8 cellular contexts compared by ENCODE assay signal in the genomic region with DNA sequence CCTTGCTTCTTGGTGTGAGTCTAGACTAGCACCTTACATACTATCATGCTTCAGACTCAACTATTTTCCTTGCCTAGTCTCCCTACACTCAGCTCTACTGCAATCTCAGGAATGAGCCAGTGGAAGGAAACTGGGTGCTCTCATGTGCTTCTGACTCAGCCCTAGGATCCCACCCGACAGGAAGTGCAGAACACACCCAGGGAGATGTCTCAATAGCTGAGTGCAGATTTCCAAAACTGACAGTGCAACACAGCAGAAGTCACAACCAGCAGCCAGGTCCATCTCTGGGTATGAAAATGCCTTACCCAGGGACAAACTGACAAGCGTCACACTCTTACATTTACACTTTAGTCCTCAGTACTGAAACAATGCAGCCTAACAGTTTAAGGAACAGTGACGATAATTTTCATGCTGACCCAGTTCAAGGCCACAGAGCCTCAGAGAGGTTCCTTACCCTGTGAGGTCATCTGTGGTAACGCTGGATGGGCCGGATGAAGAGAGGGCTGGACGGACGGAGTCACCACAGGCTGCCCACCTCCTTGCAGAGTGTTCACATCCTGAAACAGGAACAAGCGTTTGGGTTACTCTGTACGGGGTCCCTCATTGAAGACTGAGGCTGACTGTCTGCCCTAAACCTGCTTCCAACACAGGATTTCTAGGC. TPM values are rescaled to one million over a fixed set of nuclear protein-coding genes. Genes with fewer than 3 reads are reported as not detected.
A peak's percentile ranks its signal among the peaks of the same experiment; 100 is the strongest.
DNase-seq lines count a peak whose midpoint lies in the region; TF ChIP-seq lines count a peak whose summit lies in the region.

No MANE protein-coding gene starts in this region.

- peaks cover 37% of the 10 kb centered on the region for H3K79me2 ChIP-seq in osteoblast (ENCODE audit: insufficient read depth, low read length)

- H3K9me3 ChIP-seq in osteoblast (ENCODE audit: low read depth, low read length): no peaks in the 10 kb centered on the region

- H3K36me3 ChIP-seq in osteoblast (ENCODE audit: insufficient read depth, low read length): peaks cover 51% of the 10 kb centered on the region

- H3K27ac ChIP-seq in RWPE1: peak overlapping the region; percentile 93
- H3K27ac ChIP-seq in osteoblast (ENCODE audit: low read depth, low read length): peak overlapping the region; percentile 95

- no peaks in the 10 kb centered on the region for H3K27me3 ChIP-seq in osteoblast (ENCODE audit: insufficient read depth, low read length)

- peak overlapping the region; percentile 50 for H3K4me3 ChIP-seq in fibroblast of pulmonary artery (replicated peaks; ENCODE audit: low read depth, low read length)
- peak overlapping the region; percentile 66 for H3K4me3 ChIP-seq in osteoblast (ENCODE audit: insufficient read depth, low read length)

- BruUV-seq in Calu3 (replicated peaks; lab: Mats Ljungman, UMichigan): no TSS peak

- H3K36me3 Mint-ChIP-seq in Calu3 (ENCODE audit: insufficient read depth, unreplicated experiment): no peaks in the 10 kb centered on the region

- no peak overlapping the region for H3K27ac Mint-ChIP-seq in Calu3 (ENCODE audit: unreplicated experiment)

- no peaks in the 10 kb centered on the region for H3K27me3 Mint-ChIP-seq in Calu3 (ENCODE audit: unreplicated experiment)

- CTCF ChIA-PET in Calu3 (lab: Charles Lee): no interaction called here
- CTCF ChIA-PET in RWPE1 (lab: Yijun Ruan, JAX): interaction anchor here (0.7 kb wide), 1 partner anchor 19 kb away, joined by 4 read pairs; no protein-coding TSS in a partner anchor

- no peaks in the 10 kb centered on the region for H4K20me1 ChIP-seq in osteoblast (ENCODE audit: insufficient read depth, low read length)

- H3K4me1 Mint-ChIP-seq in Calu3 (ENCODE audit: low read depth, unreplicated experiment): no peaks in the 10 kb centered on the region

- H3K9me3 Mint-ChIP-seq in Calu3 (ENCODE audit: low read depth, unreplicated experiment): no peaks in the 10 kb centered on the region

- peak overlapping the region; percentile 81 for H3K4me2 ChIP-seq in osteoblast (ENCODE audit: insufficient read depth, low read length)

- H2AFZ ChIP-seq in osteoblast (ENCODE audit: low read length): peak overlapping the region; percentile 83

- no peak for TF ChIP-seq CTCF in Calu3 (IDR thresholded peaks at IDR 0.05; ENCODE audit: unreplicated experiment)
- no peak for TF ChIP-seq CTCF in RWPE1 (conservative IDR thresholded peaks at IDR 0.05; ENCODE audit: low read depth)
- TF ChIP-seq CTCF in fibroblast of pulmonary artery (IDR thresholded peaks at IDR 0.05; ENCODE audit: low read length, missing control alignments): no peak
- TF ChIP-seq CTCF in osteoblast (IDR thresholded peaks at IDR 0.05; ENCODE audit: extremely low read depth, low read depth, low read length): no peak

- POLR2A ChIA-PET in RWPE1 (lab: Yijun Ruan, JAX; ENCODE audit: low non-redundant PET): interaction anchor here (0.6 to 1.0 kb wide), 2 partner anchors 33 to 87 kb away, joined by 4 read pairs; a partner anchor contains a TSS

- peak; percentile 1 for DNase-seq in Calu3
- DNase-seq in RWPE1 (ENCODE audit: low spot score): peak; percentile 99
- peak; percentile 95 for DNase-seq in fibroblast of pulmonary artery (ENCODE audit: low read depth)
- peak; percentile 91 for DNase-seq in osteoblast (ENCODE audit: insufficient read length, low spot score, missing footprints)
- DNase-seq in stimulated activated naive CD4-positive, alpha-beta T cell (lab: John Stamatoyannopoulos, UW): no peak
- DNase-seq in NCI-H82 (lab: John Stamatoyannopoulos, UW): no peak
- no peak for DNase-seq in DMS114 treated with DMSO at 0.1 percent for 48 hours (lab: John Stamatoyannopoulos, UW; ENCODE audit: unreplicated experiment)
- DNase-seq in stimulated activated CD4-positive, alpha-beta T cell treated with anti-CD3 and anti-CD28 coated beads, Interleukin-4, amount 100 ng/mL, for 4 hours: no peak

- intact Hi-C loops in Calu3 (cut with micrococcal nuclease; ENCODE audit: unreplicated experiment): no loop called here

- peaks cover 27% of the 10 kb centered on the region for H3K4me1 ChIP-seq in osteoblast (ENCODE audit: insufficient read depth, low read length)

- H3K4me3 Mint-ChIP-seq in Calu3 (ENCODE audit: low read depth, unreplicated experiment): no peak overlapping the region

RNA-seq across cellular contexts. Expression of a gene that starts 33.0 kb away (rescaled TPM):
- total RNA-seq in Calu3 (2022) (19.2 and 19.3 TPM in 2 replicates), osteoblast (29.8 and 31.8 TPM in 2 replicates)

RNA-seq across cellular contexts. Expression of a gene that starts 33.3 kb away (rescaled TPM):
- 19.4 and 21.0 TPM in 2 replicates for total RNA-seq in Calu3 (2022)
- 45.2 and 53.0 TPM in 2 replicates for total RNA-seq in osteoblast

RNA-seq across cellular contexts. Expression of a gene that starts 37.3 kb away (rescaled TPM):
- total RNA-seq in Calu3 (2022) (0.76 and 1.8 TPM in 2 replicates), osteoblast (23.0 and 24.6 TPM in 2 replicates)

Comparison
In these comparisons a context has a peak if more than half of its experiments do, and no peak if none do; other contexts are left out.
1. DNase-seq: peak in Calu3 (single experiment), RWPE1 (single experiment), fibroblast of pulmonary artery (single experiment) and osteoblast (single experiment); none in stimulated activated naive CD4-positive, alpha-beta T cell (0 of 6), NCI-H82 (single experiment), DMS114 treated with DMSO at 0.1 percent for 48 hours (single experiment) and stimulated activated CD4-positive, alpha-beta T cell treated with anti-CD3 and anti-CD28 coated beads, Interleukin-4, amount 100 ng/mL, for 4 hours (0 of 2).